In genomic region chr3:195512798-195513345, GRCh38 we compare ENCODE assay signal across 16 cellular contexts.
"Had no signal": no experiment of that assay in that cellular context is flagged by ENCODE, and none has a peak within 500 bp of the region (broad histone marks: within the 10 kb centered on the region; RNA-seq: fewer than 3 reads in every experiment).

No MANE protein-coding gene starts in this region.

- H3K4me3 Mint-ChIP-seq: T-helper 1 cell treated with Interleukin-12 subunit alpha and Interleukin-12 subunit beta and Interleukin-4 antibody, amounts not matched to agents 30 μg/mL and 1 μg/mL, for 36 hours; WTC11 had no signal

- H3K9me3 ChIP-seq: esophagus muscularis mucosa, heart left ventricle, transverse colon had no signal

- H3K27ac ChIP-seq: dorsolateral prefrontal cortex, esophagus muscularis mucosa, foreskin keratinocyte, heart left ventricle, skin epidermis, transverse colon had no signal

- H3K4me3 ChIP-seq: dorsolateral prefrontal cortex, esophagus muscularis mucosa, heart left ventricle, skin epidermis, transverse colon had no signal

- DNase-seq: activated CD4-positive, alpha-beta T cell treated with anti-CD3 and anti-CD28 coated beads for 48 hours; activated CD8-positive, alpha-beta memory T cell treated with anti-CD3 and anti-CD28 coated beads for 24 hours; activated naive CD4-positive, alpha-beta T cell treated with anti-CD3 and anti-CD28 coated beads, Interleukin-2, amount 50 U/mL, for 16 hours; anterior cingulate cortex; dorsolateral prefrontal cortex; foreskin keratinocyte; heart left ventricle; left ventricle myocardium superior; mesendoderm; retina; transverse colon had no signal

- H3K4me1 Mint-ChIP-seq: WTC11 had no signal

- H3K9me3 Mint-ChIP-seq: activated T-helper 2 cell treated with anti-CD3 and anti-CD28 coated beads, Interferon-gamma antibody, Interleukin-2, Interleukin-4, amounts not matched to agents 10 μg/mL and 5 μg/mL and 100 μg/mL, durations not matched to agents 14 hours and 24 hours and 36 hours; T-helper 1 cell treated with Interleukin-12 subunit alpha and Interleukin-12 subunit beta and Interleukin-4 antibody, amounts not matched to agents 30 μg/mL and 1 μg/mL, for 36 hours; WTC11 had no signal

- ATAC-seq: foreskin keratinocyte, heart left ventricle, left ventricle myocardium superior, WTC11 had no signal

- H3K27me3 ChIP-seq: dorsolateral prefrontal cortex, esophagus muscularis mucosa, foreskin keratinocyte, heart left ventricle, transverse colon had no signal

- H3K4me1 ChIP-seq: foreskin keratinocyte had no signal

- H3K27ac Mint-ChIP-seq: activated T-helper 2 cell treated with anti-CD3 and anti-CD28 coated beads, Interferon-gamma antibody, Interleukin-2, Interleukin-4, amounts not matched to agents 10 μg/mL and 5 μg/mL and 100 μg/mL, durations not matched to agents 14 hours and 24 hours and 36 hours; T-helper 1 cell treated with Interleukin-12 subunit alpha and Interleukin-12 subunit beta and Interleukin-4 antibody, amounts not matched to agents 30 μg/mL and 1 μg/mL, for 36 hours; WTC11 had no signal
